In the genomic region with DNA sequence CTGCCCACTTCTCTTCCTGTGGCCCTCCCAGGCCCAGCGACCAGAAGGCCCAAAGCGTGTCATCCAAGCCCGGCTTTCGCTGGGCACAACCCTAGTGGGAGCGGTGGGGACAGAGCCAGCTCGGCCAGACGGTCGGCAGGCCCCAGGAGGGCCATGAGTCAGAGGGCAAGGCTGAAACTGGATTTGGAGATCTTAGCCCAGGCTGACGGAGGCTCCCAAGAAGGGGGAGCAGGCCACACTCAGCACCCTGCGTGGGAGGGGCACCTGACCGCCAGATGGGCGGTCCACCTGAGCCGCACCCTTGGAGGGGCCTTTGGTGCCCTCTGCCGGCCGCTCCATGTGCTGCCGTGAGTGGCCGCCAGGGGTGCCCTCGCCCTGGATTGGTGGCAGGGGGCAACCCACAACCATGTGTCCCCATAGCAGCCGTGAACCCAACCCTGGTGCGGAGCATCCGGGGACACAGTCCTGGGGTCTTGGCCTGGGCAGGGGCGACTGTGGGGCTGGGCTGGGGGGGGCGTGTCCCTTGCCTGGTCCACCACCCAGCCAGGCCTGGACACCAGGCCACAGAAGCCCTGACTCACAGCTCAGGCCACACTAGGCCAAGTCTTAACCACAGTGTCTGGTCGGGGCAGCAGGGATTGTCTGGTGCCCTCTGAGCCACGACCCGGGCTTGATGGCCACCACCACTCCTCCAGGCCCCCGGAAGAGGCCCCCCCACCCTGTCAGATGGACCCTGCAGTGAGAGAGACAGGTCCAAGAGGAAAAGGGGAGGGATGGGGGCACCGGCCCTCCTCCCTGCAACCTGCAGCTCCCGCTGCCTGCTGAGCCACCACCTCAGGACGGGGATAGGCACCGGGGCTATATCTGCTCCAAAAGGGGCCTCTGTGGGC, we compare ENCODE assay signal across 7 cellular contexts. TPM values are rescaled to one million over a fixed set of nuclear protein-coding genes. Genes with fewer than 3 reads are reported as not detected.
DNase-seq lines count a peak whose midpoint lies in the region; TF ChIP-seq lines count a peak whose summit lies in the region.

No MANE protein-coding gene starts in this region.

- H3K9me3 ChIP-seq in SJCRH30 (replicated peaks) (no peaks in the 10 kb centered on the region), trophoblast cell (ENCODE audit: insufficient read depth, low read depth, low read length) (no peaks in the 10 kb centered on the region), tibial nerve (no peaks in the 10 kb centered on the region)

- H3K79me1 ChIP-seq in trophoblast cell (ENCODE audit: low read length): no peaks in the 10 kb centered on the region

- no peak overlapping the region for H3K4ac ChIP-seq in trophoblast cell (ENCODE audit: low read depth, low read length)

- no peaks in the 10 kb centered on the region for H3K79me2 ChIP-seq in trophoblast cell (ENCODE audit: control insufficient read depth, insufficient read depth, low read length, poor library complexity)

- WGBS in trophoblast cell (ENCODE audit: extremely low coverage, insufficient coverage, insufficient read length): no CpG with 5 or more reads among the region's 31 CpGs
- WGBS in tibial nerve, 2 donors: 19 to 23% methylated on average over 12 to 26 of the region's 31 CpGs

- TF ChIP-seq CTCF in GM12865 (IDR thresholded peaks at IDR 0.05; ENCODE audit: insufficient read depth, low read depth, low read length, missing control alignments) (peak; percentile 99), HL-60 (IDR thresholded peaks at IDR 0.05; ENCODE audit: insufficient read depth, low read length) (peak; percentile 95), tibial nerve (IDR thresholded peaks at IDR 0.05) (peak; percentile 97 to 100 (median 99))

- H2BK5ac ChIP-seq in trophoblast cell (ENCODE audit: low read depth, low read length, poor library complexity): no peak overlapping the region

- no peak overlapping the region for H2AFZ ChIP-seq in trophoblast cell (ENCODE audit: insufficient read depth, low read length, poor library complexity)

- DNase-seq in GM12865 (ENCODE audit: low read depth) (peak; percentile 79), HL-60 (ENCODE audit: low read depth in 1 of 2, low spot score in 1 of 2) (peak; percentile 77 to 80), SJCRH30 (peak; percentile 78 to 85), globus pallidus (ENCODE audit: low spot score) (peak; percentile 74), trophoblast cell (peak; percentile 93 to 94), tibial nerve (ENCODE audit: low spot score in 2 of 2) (peak; percentile 79 to 82)
- peak; percentile 84 for DNase-seq in activated naive CD4-positive, alpha-beta T cell treated with Interleukin-2 at 50 U/mL for 16 hours

- H2BK12ac ChIP-seq in trophoblast cell (ENCODE audit: low read length): no peak overlapping the region

- peak overlapping the region; percentile 83 for H3K27ac ChIP-seq in HL-60 (replicated peaks)
- H3K27ac ChIP-seq in SJCRH30: peak overlapping the region; percentile 8; the same call in 1 of the 2 replicates
- no peak overlapping the region for H3K27ac ChIP-seq in trophoblast cell (ENCODE audit: low read depth, low read length)
- H3K27ac ChIP-seq in tibial nerve: peak overlapping the region; percentile 65 to 95 (median 88)

- H3K23ac ChIP-seq in trophoblast cell (ENCODE audit: low read length): no peak overlapping the region

- no peak overlapping the region for H3K18ac ChIP-seq in trophoblast cell (ENCODE audit: low read length)

- no peaks in the 10 kb centered on the region for H3K27me3 ChIP-seq in HL-60 (ENCODE audit: insufficient read depth, poor library complexity, severe bottlenecking)
- no peaks in the 10 kb centered on the region for H3K27me3 ChIP-seq in SJCRH30
- H3K27me3 ChIP-seq in trophoblast cell (ENCODE audit: insufficient read depth, low read length): no peaks in the 10 kb centered on the region
- peaks cover 0 to 22% of the 10 kb centered on the region in 2 donors for H3K27me3 ChIP-seq in tibial nerve

- no peak overlapping the region for H3K4me3 ChIP-seq in GM12865 (ENCODE audit: low read depth, low read length)
- H3K4me3 ChIP-seq in HL-60 (replicated peaks; ENCODE audit: insufficient read depth, low read length): no peak overlapping the region
- H3K4me3 ChIP-seq in SJCRH30: no peak overlapping the region
- H3K4me3 ChIP-seq in trophoblast cell (ENCODE audit: low read depth, low read length): no peak overlapping the region
- no peak overlapping the region for H3K4me3 ChIP-seq in tibial nerve

- TF ChIP-seq EP300 in tibial nerve (IDR thresholded peaks at IDR 0.05): peak in 1 of 2 donors; percentile 63

- H2BK120ac ChIP-seq in trophoblast cell (ENCODE audit: insufficient read depth, low read length, poor library complexity): no peak overlapping the region

- H4K12ac ChIP-seq in trophoblast cell (ENCODE audit: low read depth, low read length): peak overlapping the region; percentile 8

- no peak overlapping the region for H3K4me2 ChIP-seq in trophoblast cell (ENCODE audit: low read length)

- H3K9ac ChIP-seq in trophoblast cell (ENCODE audit: low read length): no peak overlapping the region

- no peak overlapping the region for H2AK5ac ChIP-seq in trophoblast cell (ENCODE audit: low read length)

- H3K36me3 ChIP-seq in SJCRH30 (no peaks in the 10 kb centered on the region), trophoblast cell (ENCODE audit: control insufficient read depth in 1 of 2, insufficient read depth in 2 of 2, low read length in 2 of 2) (peaks cover 29 to 30% of the 10 kb centered on the region in 2 experiments), tibial nerve (peaks cover 0 to 19% (median 0%) of the 10 kb centered on the region in 3 donors)

- TF ChIP-seq POLR2A in tibial nerve (IDR thresholded peaks at IDR 0.05): peak in 1 of 2 donors; percentile 22

- peaks cover 38% of the 10 kb centered on the region for H3K4me1 ChIP-seq in SJCRH30
- H3K4me1 ChIP-seq in trophoblast cell (ENCODE audit: control insufficient read depth in 1 of 2, insufficient read depth in 2 of 2, low read length in 2 of 2): peaks cover 2 to 8% of the 10 kb centered on the region in 2 experiments
- H3K4me1 ChIP-seq in tibial nerve: peaks cover 0 to 54% (median 31%) of the 10 kb centered on the region in 4 donors

- no peak overlapping the region for H4K91ac ChIP-seq in trophoblast cell (ENCODE audit: low read depth, low read length)

- no peak overlapping the region for H3K14ac ChIP-seq in trophoblast cell (ENCODE audit: low read length)

- H4K8ac ChIP-seq in trophoblast cell (ENCODE audit: low read depth, low read length): no peak overlapping the region

RNA-seq across cellular contexts. Expression of a gene that starts 19.2 kb away (rescaled TPM):
- 107 and 108 TPM in 2 replicates for total RNA-seq in SJCRH30 (2014; rRNA removed; shearing (Covaris generic))
- 244 and 248 TPM in 2 replicates for polyA plus RNA-seq in trophoblast cell (2013)
- 100 to 1,000 TPM; 203 to 323 (median 241) TPM for total RNA-seq in tibial nerve

RNA-seq across cellular contexts. Expression of a gene that starts 22.1 kb away (rescaled TPM):
- total RNA-seq in SJCRH30 (2014; rRNA removed; shearing (Covaris generic)): 12.7 and 18.5 TPM in 2 replicates
- polyA plus RNA-seq in trophoblast cell (2013): 166 and 168 TPM in 2 replicates
- total RNA-seq in tibial nerve: 10 to 100 TPM; 29.1 to 48.0 (median 32.7) TPM

RNA-seq across cellular contexts. Expression of a gene that starts 32.5 kb away (rescaled TPM):
- total RNA-seq in SJCRH30 (2014; rRNA removed; shearing (Covaris generic)): 10.7 and 17.7 TPM in 2 replicates
- 22.2 and 23.0 TPM in 2 replicates for polyA plus RNA-seq in trophoblast cell (2013)
- total RNA-seq in tibial nerve: 10 to 100 TPM; 15.3 to 43.9 (median 38.1) TPM

RNA-seq across cellular contexts. Expression of a gene that starts 33.1 kb away (rescaled TPM):
- 26.6 and 33.6 TPM in 2 replicates for total RNA-seq in SJCRH30 (2014; rRNA removed; shearing (Covaris generic))
- 24.6 and 25.8 TPM in 2 replicates for polyA plus RNA-seq in trophoblast cell (2013)
- total RNA-seq in tibial nerve: 10 to 100 TPM; 31.6 to 54.3 (median 41.2) TPM

RNA-seq across cellular contexts. Expression of a gene that starts 49.2 kb away (rescaled TPM):
- 28.9 and 39.9 TPM in 2 replicates for total RNA-seq in SJCRH30 (2014; rRNA removed; shearing (Covaris generic))
- 27.9 and 28.1 TPM in 2 replicates for polyA plus RNA-seq in trophoblast cell (2013)
- total RNA-seq in tibial nerve: 10 to 100 TPM; 22.1 to 41.4 (median 27.3) TPM
